31 cellular contexts compared by ENCODE assay signal in the genomic region with DNA sequence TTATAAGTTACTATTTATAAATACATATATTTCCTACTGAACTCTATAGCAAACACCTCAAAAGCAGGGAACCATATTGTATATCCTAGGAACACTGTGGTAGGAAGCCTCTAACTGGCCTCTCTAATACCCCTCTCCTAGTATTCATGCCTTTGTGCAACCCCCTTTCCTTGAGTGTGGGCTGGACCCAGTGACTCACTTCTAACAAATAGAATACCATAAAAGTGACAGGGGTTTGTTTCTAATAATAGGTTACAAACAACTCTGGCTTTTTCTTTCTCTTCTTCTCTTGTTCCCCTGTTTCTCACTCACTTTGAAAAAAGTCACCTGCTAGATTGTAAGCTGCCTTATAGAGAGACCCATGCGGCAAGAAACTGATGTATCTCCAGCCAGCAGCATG. TPM values are rescaled to one million over a fixed set of nuclear protein-coding genes. Genes with fewer than 3 reads are reported as not detected.
DNase-seq lines count a peak whose midpoint lies in the region; ATAC-seq, FAIRE-seq and TF ChIP-seq lines count a peak whose summit lies in the region.
"Had no signal": no experiment of that assay in that cellular context is flagged by ENCODE, and none has a peak within 500 bp of the region (broad histone marks: within the 10 kb centered on the region; RNA-seq: fewer than 3 reads in every experiment).

No MANE protein-coding gene starts in this region.

- H3K27me3 Mint-ChIP-seq in neural progenitor cell (ENCODE audit: insufficient read depth, low read depth): peaks cover 4% of the 10 kb centered on the region
- H3K27me3 Mint-ChIP-seq in activated naive CD8-positive, alpha-beta T cell treated with anti-CD3 and anti-CD28 coated beads for 36 hours: no peaks in the 10 kb centered on the region
- H3K27me3 Mint-ChIP-seq: activated naive CD8-positive, alpha-beta T cell treated with anti-CD3 and anti-CD28 coated beads, Interleukin-2, amount 10 ng/mL, durations not matched to agents 7 days and 5 days; stimulated activated naive B cell treated with anti-CD40 and anti-IgM and Interleukin-4, amounts not matched to agents 10 μg/mL and 1 μg/mL and 100 μg/mL, for 72 hours had no signal

- H3K79me2 ChIP-seq in K562 (ENCODE audit: control insufficient read depth, insufficient read depth, low read length) (no peaks in the 10 kb centered on the region), neural progenitor cell (ENCODE audit: low read depth) (no peaks in the 10 kb centered on the region)

- 69% methylated on average over 1 of the region's 1 CpG for WGBS in K562 (ENCODE audit: insufficient coverage, low coverage, missing lambda C conversion rate)
- WGBS in mesenchymal stem cell: 94% methylated on average over 1 of the region's 1 CpG
- WGBS in stomach, 5 donors: 93 to 100% (median 100%) methylated on average over 1 of the region's 1 CpG

- no peaks in the 10 kb centered on the region for H4K20me1 ChIP-seq in K562 (replicated peaks; ENCODE audit: control insufficient read depth, insufficient read depth, low read length)
- H4K20me1 ChIP-seq in neural progenitor cell (ENCODE audit: low read depth): no peaks in the 10 kb centered on the region

- H3K27me3 ChIP-seq in K562 (ENCODE audit: control insufficient read depth in 2 of 2, insufficient read depth in 2 of 2, low read length in 2 of 2): no peaks in the 10 kb centered on the region
- H3K27me3 ChIP-seq in mesenchymal stem cell (ENCODE audit: control insufficient read depth in 1 of 2, insufficient read depth in 1 of 2, low read length in 2 of 2): no peaks in the 10 kb centered on the region
- H3K27me3 ChIP-seq in stomach: no peaks in the 10 kb centered on the region
- no peaks in the 10 kb centered on the region for H3K27me3 ChIP-seq in neural progenitor cell
- H3K27me3 ChIP-seq: spleen, testis had no signal

- no TSS peak for BruUV-seq in K562 (replicated peaks; lab: Mats Ljungman, UMichigan)

- H4K91ac ChIP-seq in mesenchymal stem cell (ENCODE audit: low read length): no peak overlapping the region

- in situ Hi-C loops in K562 (cut with MboI): no loop called here

- H3K4me3 Mint-ChIP-seq in neural progenitor cell: no peak overlapping the region
- H3K4me3 Mint-ChIP-seq in activated naive CD8-positive, alpha-beta T cell treated with anti-CD3 and anti-CD28 coated beads for 36 hours: no peak overlapping the region
- H3K4me3 Mint-ChIP-seq: activated CD8-positive, alpha-beta T cell treated with anti-CD3 and anti-CD28 coated beads for 36 hours; activated naive CD8-positive, alpha-beta T cell treated with anti-CD3 and anti-CD28 coated beads, Interleukin-2, amount 10 ng/mL, durations not matched to agents 7 days and 5 days; stimulated activated naive B cell treated with anti-CD40 and anti-IgM and Interleukin-4, amounts not matched to agents 10 μg/mL and 1 μg/mL and 100 μg/mL, for 72 hours had no signal

- no peak for TF ChIP-seq RAD21 in K562 (CRISPR knock-in tag; conservative IDR thresholded peaks at IDR 0.05 in 1 of 2, IDR thresholded peaks at IDR 0.05 in 1 of 2)

- H3K36me3 Mint-ChIP-seq in neural progenitor cell: peaks cover 5% of the 10 kb centered on the region
- H3K36me3 Mint-ChIP-seq in activated naive CD8-positive, alpha-beta T cell treated with anti-CD3 and anti-CD28 coated beads for 36 hours: no peaks in the 10 kb centered on the region
- H3K36me3 Mint-ChIP-seq: activated naive CD8-positive, alpha-beta T cell treated with anti-CD3 and anti-CD28 coated beads, Interleukin-2, amount 10 ng/mL, durations not matched to agents 7 days and 5 days; stimulated activated naive B cell treated with anti-CD40 and anti-IgM and Interleukin-4, amounts not matched to agents 10 μg/mL and 1 μg/mL and 100 μg/mL, for 72 hours had no signal

- no peak for FAIRE-seq in K562 (lab: Jason Lieb, UNC)
- FAIRE-seq: urothelium cell line had no signal

- H2AFZ ChIP-seq in K562 (ENCODE audit: low read depth, low read length) (peak overlapping the region; percentile 41), mesenchymal stem cell (ENCODE audit: low read depth, low read length) (no peak overlapping the region), neural progenitor cell (replicated peaks) (no peak overlapping the region)

- intact Hi-C loops in K562 (cut with micrococcal nuclease): no loop called here
- intact Hi-C loops in stomach (cut with DNase I; ENCODE audit: low total_unique reads): no loop called here

- H2AK5ac ChIP-seq in mesenchymal stem cell (ENCODE audit: low read length, severe bottlenecking): no peak overlapping the region

- no peak for TF ChIP-seq EP300 in K562 (IDR thresholded peaks at IDR 0.05; ENCODE audit: low read length)
- TF ChIP-seq EP300 in stomach (IDR thresholded peaks at IDR 0.05): no peak

- no peak overlapping the region for H3K4me2 ChIP-seq in K562 (ENCODE audit: insufficient read depth, low read length)
- no peak overlapping the region for H3K4me2 ChIP-seq in mesenchymal stem cell (ENCODE audit: low read length, poor library complexity, severe bottlenecking)
- no peak overlapping the region for H3K4me2 ChIP-seq in neural progenitor cell

- peaks cover 11% of the 10 kb centered on the region for H3K9me3 Mint-ChIP-seq in neural progenitor cell
- no peaks in the 10 kb centered on the region for H3K9me3 Mint-ChIP-seq in activated naive CD8-positive, alpha-beta T cell treated with anti-CD3 and anti-CD28 coated beads for 36 hours
- H3K9me3 Mint-ChIP-seq: activated CD8-positive, alpha-beta T cell treated with anti-CD3 and anti-CD28 coated beads for 36 hours; activated naive CD8-positive, alpha-beta T cell treated with anti-CD3 and anti-CD28 coated beads, Interleukin-2, amount 10 ng/mL, durations not matched to agents 7 days and 5 days had no signal

- H4K8ac ChIP-seq in mesenchymal stem cell (ENCODE audit: low read length): no peak overlapping the region

- no peak overlapping the region for H2BK12ac ChIP-seq in mesenchymal stem cell (ENCODE audit: low read length in 2 of 2)

- H3K18ac ChIP-seq in mesenchymal stem cell (ENCODE audit: low read depth in 1 of 2, low read length in 2 of 2): no peak overlapping the region

- H3K9me3 ChIP-seq in K562 (replicated peaks; ENCODE audit: control insufficient read depth, insufficient read depth, low read depth, low read length) (no peaks in the 10 kb centered on the region), mesenchymal stem cell (ENCODE audit: control insufficient read depth, low read length) (no peaks in the 10 kb centered on the region), stomach (no peaks in the 10 kb centered on the region), neural progenitor cell (ENCODE audit: low read depth) (no peaks in the 10 kb centered on the region)
- H3K9me3 ChIP-seq: HAP-1, spleen, testis had no signal

- H2BK15ac ChIP-seq in mesenchymal stem cell (ENCODE audit: low read depth, poor library complexity, severe bottlenecking): no peak overlapping the region

- TF ChIP-seq POLR2A in K562 (conservative IDR thresholded peaks at IDR 0.05): no peak
- TF ChIP-seq POLR2A in stomach (IDR thresholded peaks at IDR 0.05): no peak

- peak; percentile 38; the same call in 1 of the 3 replicates for ATAC-seq in K562
- ATAC-seq: activated CD8-positive, alpha-beta T cell treated with anti-CD3 and anti-CD28 coated beads for 36 hours; stimulated activated naive B cell treated with anti-CD40 and anti-IgM and Interleukin-4, amounts not matched to agents 10 μg/mL and 1 μg/mL and 100 μg/mL, for 72 hours had no signal

- POLR2A ChIA-PET in K562 (lab: Yijun Ruan, JAX): no interaction called here

- H3K23ac ChIP-seq in mesenchymal stem cell (ENCODE audit: low read length in 2 of 2): no peak overlapping the region

- DNase-seq in DMS53 (lab: John Stamatoyannopoulos, UW) (peak; percentile 78), M059J (ENCODE audit: low read depth) (peak; percentile 56), K562 (ENCODE audit: extremely low read depth in 1 of 4, low spot score in 3 of 4) (no peak), mesenchymal stem cell (peak; percentile 41), stomach (no peak), neural progenitor cell (ENCODE audit: low spot score) (no peak)
- no peak for DNase-seq in activated CD4-positive, alpha-beta T cell treated with anti-CD3 and anti-CD28 coated beads, Interleukin-2, amount 50 U/mL, for 48 hours
- no peak for DNase-seq in activated naive CD8-positive, alpha-beta T cell treated with anti-CD3 and anti-CD28 coated beads for 36 hours
- DNase-seq: activated CD4-positive, CD25-positive, alpha-beta regulatory T cell treated with anti-CD3 and anti-CD28 coated beads, Interleukin-2, amount 50 U/mL, for 72 hours; activated CD8-positive, alpha-beta T cell treated with anti-CD3 and anti-CD28 coated beads for 36 hours; activated effector memory CD4-positive, alpha-beta T cell treated with Interleukin-2 at 50 U/mL for 16 hours; activated naive CD8-positive, alpha-beta T cell treated with anti-CD3 and anti-CD28 coated beads, Interleukin-2, amount 10 ng/mL, durations not matched to agents 7 days and 5 days; activated T-cell treated with anti-CD3 and anti-CD28 coated beads for 4 hours; cortex of kidney; DND-41; NCI-H1105 treated with DMSO at 0.1 percent for 48 hours; NCI-H2081; NCI-H345; NCI-H774; spleen; stimulated activated CD4-positive, alpha-beta T cell treated with anti-CD3 and anti-CD28 coated beads, Interleukin-2, amount 100 ng/mL, for 48 hours; stimulated activated naive B cell treated with anti-CD40 and anti-IgM and Interleukin-4, amounts not matched to agents 10 μg/mL and 1 μg/mL and 100 μg/mL, for 72 hours; T-helper 1 cell; testis had no signal

- H3K27ac ChIP-seq in K562 (ENCODE audit: extremely low read depth, low read depth, low read length) (no peak overlapping the region), mesenchymal stem cell (ENCODE audit: low read length, poor library complexity, severe bottlenecking) (no peak overlapping the region), stomach (no peak overlapping the region), neural progenitor cell (no peak overlapping the region)
- H3K27ac ChIP-seq: HL-60, spleen had no signal

- H3K14ac ChIP-seq in mesenchymal stem cell (ENCODE audit: low read length in 2 of 2): no peak overlapping the region

- H3K4me1 Mint-ChIP-seq in neural progenitor cell: peaks cover 33% of the 10 kb centered on the region
- no peaks in the 10 kb centered on the region for H3K4me1 Mint-ChIP-seq in activated naive CD8-positive, alpha-beta T cell treated with anti-CD3 and anti-CD28 coated beads for 36 hours

- peaks cover 23% of the 10 kb centered on the region for H3F3A ChIP-seq in neural progenitor cell (ENCODE audit: low read depth)

- CTCF ChIA-PET in K562 (lab: Yijun Ruan, JAX; ENCODE audit: low intra/inter-chr PET ratio): no interaction called here

- H3K4me3 ChIP-seq in K562 (no peak overlapping the region), mesenchymal stem cell (ENCODE audit: insufficient read depth in 1 of 2, low read depth in 1 of 2, low read length in 2 of 2) (no peak overlapping the region), stomach (no peak overlapping the region), neural progenitor cell (no peak overlapping the region)
- H3K4me3 ChIP-seq: HAP-1, lung, spleen, testis had no signal

- no peaks in the 10 kb centered on the region for H3K36me3 ChIP-seq in K562 (ENCODE audit: control insufficient read depth, insufficient read depth, low read length)
- no peaks in the 10 kb centered on the region for H3K36me3 ChIP-seq in mesenchymal stem cell (ENCODE audit: control insufficient read depth in 1 of 2, insufficient read depth in 2 of 2, low read depth in 1 of 2, low read length in 2 of 2)
- H3K36me3 ChIP-seq in stomach: no peaks in the 10 kb centered on the region
- no peaks in the 10 kb centered on the region for H3K36me3 ChIP-seq in neural progenitor cell
- H3K36me3 ChIP-seq: HAP-1, spleen had no signal

- H3K27ac Mint-ChIP-seq in neural progenitor cell: no peak overlapping the region
- H3K27ac Mint-ChIP-seq in activated naive CD8-positive, alpha-beta T cell treated with anti-CD3 and anti-CD28 coated beads for 36 hours: no peak overlapping the region
- H3K27ac Mint-ChIP-seq: activated CD8-positive, alpha-beta T cell treated with anti-CD3 and anti-CD28 coated beads for 36 hours; activated naive CD8-positive, alpha-beta T cell treated with anti-CD3 and anti-CD28 coated beads, Interleukin-2, amount 10 ng/mL, durations not matched to agents 7 days and 5 days; stimulated activated naive B cell treated with anti-CD40 and anti-IgM and Interleukin-4, amounts not matched to agents 10 μg/mL and 1 μg/mL and 100 μg/mL, for 72 hours had no signal

- H3K4me1 ChIP-seq in K562 (replicated peaks in 1 of 2; ENCODE audit: control insufficient read depth in 2 of 2, insufficient read depth in 2 of 2, low read length in 2 of 2) (peaks cover 0 to 8% of the 10 kb centered on the region in 2 experiments; a peak in 1 of 5 replicates), mesenchymal stem cell (ENCODE audit: control insufficient read depth, insufficient read depth, low read depth, low read length) (no peaks in the 10 kb centered on the region), stomach (no peaks in the 10 kb centered on the region), neural progenitor cell (peaks cover 40% of the 10 kb centered on the region)
- H3K4me1 ChIP-seq: HAP-1, spleen had no signal

- no peak overlapping the region for H3K4ac ChIP-seq in mesenchymal stem cell (ENCODE audit: low read depth in 1 of 2, low read length in 2 of 2)

- H2BK120ac ChIP-seq in mesenchymal stem cell (ENCODE audit: low read depth, low read length): no peak overlapping the region

- H3K79me1 ChIP-seq in mesenchymal stem cell (replicated peaks; ENCODE audit: low read length, poor library complexity, severe bottlenecking): no peaks in the 10 kb centered on the region

- no peak overlapping the region for H2BK5ac ChIP-seq in mesenchymal stem cell (ENCODE audit: low read depth, low read length, poor library complexity, severe bottlenecking)

- TF ChIP-seq CTCF in K562 (IDR thresholded peaks at IDR 0.05 in 2 of 3, conservative IDR thresholded peaks at IDR 0.05 in 1 of 3; ENCODE audit: insufficient read depth in 2 of 3, low read depth in 1 of 3, low read length in 3 of 3) (no peak), stomach (IDR thresholded peaks at IDR 0.05) (no peak), neural progenitor cell (IDR thresholded peaks at IDR 0.05) (no peak)

- no peaks in the 10 kb centered on the region for H3K9me1 ChIP-seq in K562 (ENCODE audit: control insufficient read depth, insufficient read depth, low read length)

- H3K9ac ChIP-seq in K562 (ENCODE audit: insufficient read depth in 1 of 2, low read depth in 2 of 2, low read length in 2 of 2) (no peak overlapping the region), mesenchymal stem cell (ENCODE audit: low read length) (peak overlapping the region; percentile 44), neural progenitor cell (no peak overlapping the region)

RNA-seq across cellular contexts. Expression of gene MACC1, which starts 51.6 kb away (rescaled TPM):
- 0.07 and 0.15 TPM in 2 replicates for total RNA-seq in M059J (2014; rRNA removed; shearing (Covaris generic))
- total RNA-seq in K562 (2011; cell fraction: chromatin; rRNA removed; ENCODE audit: low replicate concordance): 22.2 and 81.4 TPM in 2 replicates
- 6.7 and 10.3 TPM in 2 replicates for total RNA-seq in K562 (2011; cell fraction: nucleolus; rRNA removed)
- 21.9 and 60.5 TPM in 2 replicates for total RNA-seq in K562 (2011; cell fraction: nucleoplasm; rRNA removed)
- total RNA-seq in K562 (2014; rRNA removed) (10.4 and 12.6 TPM in 2 replicates), K562 (2014; rRNA removed; fragmentation: Illumina TruSeq; extraction: Trizol) (30.2 and 36.7 TPM in 2 replicates), K562 (2015; rRNA removed; fragmentation: Illumina TruSeq; extraction: Trizol) (16.7 and 17.8 TPM in 2 replicates), K562 (2021) (16.1 and 20.4 TPM in 2 replicates), stomach (10 to 100 TPM in 2 of 5 donors, 1 to 10 TPM in 2, not detected in 1; 2.0 to 41.7 (median 14.5) TPM), neural progenitor cell (ENCODE audit: low replicate concordance) (5.7 and 7.2 TPM in 2 replicates)
- polyA plus RNA-seq in K562 (2011; rRNA removed) (5.1 and 12.7 TPM in 2 replicates), K562 (2014; fragmentation: Illumina TruSeq; extraction: Trizol) (9.1 and 9.6 TPM in 2 replicates), K562 (2014; fragmentation: Nextera tagmentation; extraction: Ambion mirVana) (1 to 10 TPM; 7.5 to 8.6 TPM), K562 (2014; rRNA removed) (4.4 and 5.9 TPM in 2 replicates), stomach (1 to 10 TPM in 2 of 3 donors, under 1 TPM in 1; 0.76 to 2.2 (median 1.4) TPM)
- 1.9 and 2.4 TPM in 2 replicates for polyA plus RNA-seq in K562 (2011; cell fraction: cytosol; rRNA removed)
- polyA plus RNA-seq in K562 (2011; cell fraction: nucleus; rRNA removed): 4.5 and 6.4 TPM in 2 replicates
- 5.6 and 6.9 TPM in 2 replicates for polyA plus RNA-seq in K562 (2012)
- polyA minus RNA-seq in K562 (2011; rRNA and poly(A)+ RNA removed): 25.1 and 40.4 TPM in 2 replicates
- polyA minus RNA-seq in K562 (2011; cell fraction: cytosol; rRNA and poly(A)+ RNA removed): 9.4 and 19.5 TPM in 2 replicates
- polyA minus RNA-seq in K562 (2011; cell fraction: nucleus; rRNA and poly(A)+ RNA removed): 13.6 and 17.3 TPM in 2 replicates
- polyA plus RNA-seq in mesenchymal stem cell (2013, experiment 1 of 2): under 0.01 TPM
- polyA plus RNA-seq in mesenchymal stem cell (2013, experiment 2 of 2): not detected
- under 1 TPM; 0.12 to 0.14 TPM for total RNA-seq in activated naive CD8-positive, alpha-beta T cell treated with anti-CD3 and anti-CD28 coated beads for 36 hours
- total RNA-seq: A673, glomerular endothelial cell had no signal
- polyA plus RNA-seq: BJ had no signal

Comparison
In these comparisons a context has a peak if more than half of its experiments do, and no peak if none do; other contexts are left out.
1. DNase-seq: peak in DMS53 (single experiment), M059J (single experiment) and mesenchymal stem cell (single experiment); none in K562 (0 of 4), stomach (single experiment), neural progenitor cell (single experiment), activated CD4-positive, alpha-beta T cell treated with anti-CD3 and anti-CD28 coated beads, Interleukin-2, amount 50 U/mL, for 48 hours (0 of 2) and activated naive CD8-positive, alpha-beta T cell treated with anti-CD3 and anti-CD28 coated beads for 36 hours (single experiment).